ENCODE assay signal across 8 cellular contexts in the genomic region with DNA sequence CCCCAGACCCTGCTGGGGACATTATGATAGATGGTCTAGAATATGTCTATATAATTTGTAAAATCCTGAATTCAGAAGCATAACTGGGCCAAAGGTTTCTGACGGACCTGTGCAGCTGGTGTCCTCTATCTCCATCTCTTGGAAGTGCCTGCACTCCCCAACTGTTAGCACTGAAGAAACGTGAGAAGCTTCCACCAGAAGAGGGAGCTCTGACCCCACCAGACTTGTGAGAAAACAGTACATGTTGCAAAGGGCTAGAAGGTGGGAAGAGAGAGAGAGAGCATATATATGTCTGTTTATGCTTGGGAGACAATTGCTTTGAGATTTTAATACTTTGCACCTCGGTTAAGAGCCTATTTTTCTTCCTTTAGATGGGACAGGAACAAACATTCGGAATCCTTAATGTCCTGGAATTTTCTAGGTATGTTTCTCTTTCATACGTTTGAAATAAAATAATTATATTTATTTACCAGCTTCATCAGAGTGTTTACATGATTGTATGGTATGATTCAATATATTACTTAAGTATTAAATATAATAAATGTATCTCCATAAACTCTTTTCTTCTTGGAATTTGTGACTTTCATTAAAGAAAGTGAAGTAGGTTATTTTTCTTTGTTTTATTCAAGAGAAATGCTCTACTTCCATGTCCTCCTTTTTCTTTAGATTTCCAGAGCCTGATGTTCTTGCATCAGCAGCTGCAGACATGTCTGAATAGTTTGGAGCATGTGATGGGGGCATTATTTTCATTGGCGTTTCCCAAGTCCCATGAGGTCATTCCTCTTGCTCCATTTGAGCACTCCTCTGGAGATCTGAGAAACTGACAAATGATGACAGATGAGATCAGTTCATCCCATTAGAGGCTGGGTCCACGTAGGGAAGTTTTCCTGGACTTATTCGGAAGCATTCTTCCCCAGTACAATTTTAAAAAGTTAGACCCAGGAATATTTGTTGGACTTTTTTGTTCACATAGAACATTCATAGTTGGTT.
DNase-seq lines count a peak whose midpoint lies in the region; ATAC-seq and TF ChIP-seq lines count a peak whose summit lies in the region.

No MANE protein-coding gene starts in this region.

- H2AK5ac ChIP-seq in trophoblast cell (ENCODE audit: low read length): no peak overlapping the region

- peak; percentile 82 for TF ChIP-seq CTCF in upper lobe of right lung (IDR thresholded peaks at IDR 0.05)

- H4K91ac ChIP-seq in trophoblast cell (ENCODE audit: low read depth, low read length): no peak overlapping the region

- no peak overlapping the region for H3K23ac ChIP-seq in trophoblast cell (ENCODE audit: low read length)

- intact Hi-C loops in upper lobe of right lung (cut with DNase I): loop anchor here (10.0 kb wide), 1 partner anchor 480 kb away; a partner anchor contains a TSS

- H3K27ac ChIP-seq in SJSA1 (no peak overlapping the region), trophoblast cell (ENCODE audit: low read depth, low read length) (no peak overlapping the region), upper lobe of right lung (no peak overlapping the region)

- DNase-seq in COLO829 (ENCODE audit: low spot score) (peak; percentile 57), NCI-H1092 (lab: John Stamatoyannopoulos, UW) (peak; percentile 94), SJSA1 (ENCODE audit: low read depth in 1 of 2, low spot score in 2 of 2) (peak; percentile 59 to 61), germinal center (ENCODE audit: low spot score) (peak; percentile 36), trophoblast cell (peak; percentile 82 to 95), upper lobe of right lung (no peak)
- DNase-seq in activated naive CD4-positive, alpha-beta T cell (lab: John Stamatoyannopoulos, UW): peak; percentile 4 to 57 (median 34)

- H3K9me3 ChIP-seq in SJSA1 (replicated peaks) (no peaks in the 10 kb centered on the region), trophoblast cell (ENCODE audit: insufficient read depth, low read depth, low read length) (no peaks in the 10 kb centered on the region), upper lobe of right lung (no peaks in the 10 kb centered on the region)

- ATAC-seq in GM21723 (IDR thresholded peaks at IDR 0.05; ENCODE audit: unreplicated experiment) (peak; percentile 63), upper lobe of right lung (peak; percentile 93)

- no peaks in the 10 kb centered on the region for H3K79me1 ChIP-seq in trophoblast cell (ENCODE audit: low read length)

- H3K4me1 ChIP-seq in SJSA1 (replicated peaks) (no peaks in the 10 kb centered on the region), trophoblast cell (ENCODE audit: control insufficient read depth in 1 of 2, insufficient read depth in 2 of 2, low read length in 2 of 2) (no peaks in the 10 kb centered on the region), upper lobe of right lung (no peaks in the 10 kb centered on the region)

- H3K4ac ChIP-seq in trophoblast cell (ENCODE audit: low read depth, low read length): no peak overlapping the region

- H4K8ac ChIP-seq in trophoblast cell (ENCODE audit: low read depth, low read length): no peak overlapping the region

- H3K36me3 ChIP-seq in SJSA1 (no peaks in the 10 kb centered on the region), trophoblast cell (ENCODE audit: control insufficient read depth in 1 of 2, insufficient read depth in 2 of 2, low read length in 2 of 2) (no peaks in the 10 kb centered on the region), upper lobe of right lung (no peaks in the 10 kb centered on the region)

- H2BK12ac ChIP-seq in trophoblast cell (ENCODE audit: low read length): no peak overlapping the region

- H3K18ac ChIP-seq in trophoblast cell (ENCODE audit: low read length): no peak overlapping the region

- H3K4me3 ChIP-seq in SJSA1 (no peak overlapping the region), trophoblast cell (ENCODE audit: low read depth, low read length) (no peak overlapping the region), upper lobe of right lung (no peak overlapping the region)

- no peaks in the 10 kb centered on the region for H3K27me3 ChIP-seq in SJSA1 (replicated peaks)
- no peaks in the 10 kb centered on the region for H3K27me3 ChIP-seq in trophoblast cell (ENCODE audit: insufficient read depth, low read length)
- peaks cover 8% of the 10 kb centered on the region for H3K27me3 ChIP-seq in upper lobe of right lung

- no peak overlapping the region for H2AFZ ChIP-seq in trophoblast cell (ENCODE audit: insufficient read depth, low read length, poor library complexity)

- H3K4me2 ChIP-seq in trophoblast cell (ENCODE audit: low read length): no peak overlapping the region

- no peak overlapping the region for H4K12ac ChIP-seq in trophoblast cell (ENCODE audit: low read depth, low read length)

- H2BK5ac ChIP-seq in trophoblast cell (ENCODE audit: low read depth, low read length, poor library complexity): no peak overlapping the region

- no CpG with 5 or more reads among the region's 8 CpGs for WGBS in trophoblast cell (ENCODE audit: extremely low coverage, insufficient coverage, insufficient read length)

- H3K14ac ChIP-seq in trophoblast cell (ENCODE audit: low read length): no peak overlapping the region

- no peaks in the 10 kb centered on the region for H3K79me2 ChIP-seq in trophoblast cell (ENCODE audit: control insufficient read depth, insufficient read depth, low read length, poor library complexity)

- H2BK120ac ChIP-seq in trophoblast cell (ENCODE audit: insufficient read depth, low read length, poor library complexity): no peak overlapping the region

- no peak overlapping the region for H3K9ac ChIP-seq in trophoblast cell (ENCODE audit: low read length)
